ENCODE assay signal across 6 cellular contexts in the genomic region with DNA sequence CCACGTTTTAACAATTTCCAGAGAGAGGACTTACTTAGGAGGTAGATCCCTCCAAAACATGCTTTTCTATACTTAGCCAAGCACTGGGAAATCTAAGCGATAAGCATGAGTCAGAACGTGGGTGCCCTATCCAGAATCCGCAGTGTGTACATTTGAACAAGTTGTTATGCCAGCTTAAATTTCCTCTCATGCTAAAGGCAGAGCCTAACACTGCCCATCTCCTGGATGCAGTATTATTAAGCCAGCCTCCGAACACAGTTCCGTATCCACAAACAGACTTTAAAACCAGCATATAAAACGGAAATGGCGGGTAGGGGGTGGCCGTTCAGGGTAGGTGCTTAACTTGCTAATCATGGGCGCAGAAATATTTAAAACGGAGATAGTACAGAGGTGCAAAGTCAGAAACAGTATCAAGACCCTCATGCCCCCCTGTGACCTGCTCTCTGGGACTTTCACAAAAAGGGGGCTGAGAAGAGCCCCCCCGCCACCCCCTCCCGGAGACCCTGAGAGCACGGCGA. TPM values are rescaled to one million over a fixed set of nuclear protein-coding genes. Genes with fewer than 3 reads are reported as not detected.
DNase-seq lines count a peak whose midpoint lies in the region; ATAC-seq, FAIRE-seq and TF ChIP-seq lines count a peak whose summit lies in the region.

No MANE protein-coding gene starts in this region.

- TF ChIP-seq RAD21 in liver (IDR thresholded peaks at IDR 0.05), result no peak
- no peak for TF ChIP-seq RAD21 in HepG2 (CRISPR knock-in tag; IDR thresholded peaks at IDR 0.05)

- H3K9me3 Mint-ChIP-seq in activated B cell treated with CpG ODN at 0.5 μM for 24 hours, result peaks cover 8% of the 10 kb centered on the region

- in situ Hi-C loops in HepG2 (cut with HindIII; ENCODE audit: extremely low pct_ligation_motif_present, low pct_unique_long_range_greater_than_20kb), result no loop called here

- H3K9me3 ChIP-seq in liver (ENCODE audit: control insufficient read depth in 4 of 4, low read length in 3 of 4) (peaks cover 0 to 9% (median 0%) of the 10 kb centered on the region in 4 donors), HepG2 (ENCODE audit: low read length) (peaks cover 7% of the 10 kb centered on the region), iPS-18c (ENCODE audit: control insufficient read depth, insufficient read depth, low read length) (peaks cover 2% of the 10 kb centered on the region), upper lobe of right lung (no peaks in the 10 kb centered on the region)

- H3K27ac Mint-ChIP-seq in activated B cell treated with CpG ODN at 0.5 μM for 24 hours, result peak overlapping the region; percentile 97

- no peaks in the 10 kb centered on the region for H4K20me1 ChIP-seq in HepG2 (ENCODE audit: insufficient read depth, low read length)

- H3K27me3 ChIP-seq in liver (ENCODE audit: control insufficient read depth in 4 of 4, insufficient read depth in 4 of 4, low read length in 3 of 4), result no peaks in the 10 kb centered on the region
- H3K27me3 ChIP-seq in HepG2 (ENCODE audit: control insufficient read depth in 1 of 2, insufficient read depth in 2 of 2, low read length in 2 of 2), result peaks cover 0 to 10% of the 10 kb centered on the region in 2 experiments; a peak in 2 of 5 replicates
- no peaks in the 10 kb centered on the region for H3K27me3 ChIP-seq in upper lobe of right lung

- H2AFZ ChIP-seq in HepG2 (ENCODE audit: low read length), result no peak overlapping the region

- intact Hi-C loops in HepG2 (cut with micrococcal nuclease; ENCODE audit: unreplicated experiment) (no loop called here), activated B cell treated with CpG ODN at 0.5 μM for 24 hours (cut with micrococcal nuclease) (loop anchor here (2.0 kb wide), 4 partner anchors 233 to 545 kb away; a partner anchor contains a TSS), upper lobe of right lung (cut with DNase I) (no loop called here)

- peak overlapping the region; percentile 85 for H3K4me3 Mint-ChIP-seq in activated B cell treated with CpG ODN at 0.5 μM for 24 hours

- BruUV-seq in HepG2 (replicated peaks; lab: Mats Ljungman, UMichigan), result no TSS peak

- TF ChIP-seq POLR2A in HepG2 (IDR thresholded peaks at IDR 0.05; ENCODE audit: insufficient read depth in 1 of 2, low read depth in 2 of 2, low read length in 2 of 2), result no peak

- ATAC-seq in HepG2 (no peak), activated B cell treated with CpG ODN at 0.5 μM for 24 hours (ENCODE audit: low read depth) (peak; percentile 5), upper lobe of right lung (no peak), GM18868 (IDR thresholded peaks at IDR 0.05; ENCODE audit: unreplicated experiment) (no peak)

- no peak for DNase-seq in HepG2 (ENCODE audit: low spot score)
- peak; percentile 19 for DNase-seq in activated B cell treated with CpG ODN at 0.5 μM for 24 hours
- no peak for DNase-seq in upper lobe of right lung

- 18% methylated on average over 15 of the region's 15 CpGs for WGBS in liver
- 58% methylated on average over 11 of the region's 15 CpGs for WGBS in HepG2 (ENCODE audit: low lambda C conversion rate)

- H3K36me3 ChIP-seq in liver (ENCODE audit: control insufficient read depth in 4 of 4, insufficient read depth in 3 of 4, low read depth in 1 of 4, low read length in 3 of 4) (no peaks in the 10 kb centered on the region), HepG2 (replicated peaks in 1 of 2; ENCODE audit: control insufficient read depth in 1 of 2, insufficient read depth in 2 of 2, low read length in 2 of 2) (no peaks in the 10 kb centered on the region), upper lobe of right lung (no peaks in the 10 kb centered on the region)

- TF ChIP-seq EP300 in HepG2 (IDR thresholded peaks at IDR 0.05; ENCODE audit: low read depth in 2 of 2, low read length in 2 of 2), result no peak
- TF ChIP-seq EP300 in HepG2 (CRISPR knock-in tag; IDR thresholded peaks at IDR 0.05; ENCODE audit: borderline replicate concordance), result no peak

- no peak overlapping the region for H3K9ac ChIP-seq in liver (ENCODE audit: low read depth in 1 of 2, low read length in 2 of 2)
- no peak overlapping the region for H3K9ac ChIP-seq in HepG2 (ENCODE audit: insufficient read depth, low read depth, low read length)

- H3K36me3 Mint-ChIP-seq in activated B cell treated with CpG ODN at 0.5 μM for 24 hours (ENCODE audit: low read depth), result peaks cover 9% of the 10 kb centered on the region

- CTCF ChIA-PET in HepG2 (lab: Yijun Ruan, JAX; ENCODE audit: low intra/inter-chr PET ratio, low total read pairs) (no interaction called here), activated B cell treated with CpG ODN at 0.5 μM for 24 hours (lab: Charles Lee) (interaction anchor here (1.0 to 1.5 kb wide), 3 partner anchors 25 to 51 kb away, joined by 3 to 13 read pairs (median 5); no protein-coding TSS in a partner anchor)

- H3K4me3 ChIP-seq in liver (ENCODE audit: low read depth in 1 of 3, low read length in 3 of 3), result peak overlapping the region in 2 of 3 donors; percentile 40 to 55
- H3K4me3 ChIP-seq in HepG2 (replicated peaks in 1 of 3; ENCODE audit: insufficient read depth in 1 of 3, low read depth in 2 of 3, low read length in 3 of 3), result no peak overlapping the region
- H3K4me3 ChIP-seq in iPS-18c (ENCODE audit: insufficient read depth, low read depth, low read length), result peak overlapping the region; percentile 66; the same call in 1 of the 2 replicates
- H3K4me3 ChIP-seq in upper lobe of right lung, result peak overlapping the region; percentile 64

- TF ChIP-seq CTCF in liver (IDR thresholded peaks at IDR 0.05; ENCODE audit: low read depth, low read length, missing input control), result no peak
- no peak for TF ChIP-seq CTCF in HepG2 (CRISPR knock-in tag; IDR thresholded peaks at IDR 0.05)
- no peak for TF ChIP-seq CTCF in activated B cell treated with CpG ODN at 0.5 μM for 24 hours (IDR thresholded peaks at IDR 0.05)
- no peak for TF ChIP-seq CTCF in upper lobe of right lung (IDR thresholded peaks at IDR 0.05)

- POLR2A ChIA-PET in HepG2 (lab: Yijun Ruan, JAX), result no interaction called here
- POLR2A ChIA-PET in activated B cell treated with CpG ODN at 0.5 μM for 24 hours (lab: Charles Lee), result interaction anchor here (0.5 to 4.3 kb wide), 20 partner anchors 12 to 1058 kb away, joined by 3 to 48 read pairs (median 6); a partner anchor contains a TSS

- H3K27me3 Mint-ChIP-seq in activated B cell treated with CpG ODN at 0.5 μM for 24 hours, result no peaks in the 10 kb centered on the region

- H3K27ac ChIP-seq in liver (ENCODE audit: low read depth in 1 of 2, low read length in 2 of 2) (peak overlapping the region in 1 of 2 donors; percentile 50), HepG2 (ENCODE audit: extremely low read length, insufficient read depth, low read length) (no peak overlapping the region), upper lobe of right lung (peak overlapping the region; percentile 80)

- H3K4me2 ChIP-seq in HepG2 (ENCODE audit: low read depth, low read length), result no peak overlapping the region

- no peak for FAIRE-seq in HepG2 (lab: Jason Lieb, UNC)

- H3K4me1 ChIP-seq in liver (ENCODE audit: control insufficient read depth in 4 of 4, insufficient read depth in 4 of 4, low read length in 3 of 4) (peaks cover 4 to 23% (median 17%) of the 10 kb centered on the region in 4 donors), HepG2 (ENCODE audit: insufficient read depth, low read length) (peaks cover 14% of the 10 kb centered on the region), upper lobe of right lung (peaks cover 3% of the 10 kb centered on the region)

- H3K4me1 Mint-ChIP-seq in activated B cell treated with CpG ODN at 0.5 μM for 24 hours, result peaks cover 37% of the 10 kb centered on the region

- no peaks in the 10 kb centered on the region for H3K79me2 ChIP-seq in HepG2 (ENCODE audit: insufficient read depth, low read length)

RNA-seq across cellular contexts. Expression of a gene that starts 1.0 kb away (rescaled TPM):
- total RNA-seq in liver, result under 1 TPM in 1 of 2 donors, not detected in 1; 0.09 TPM
- polyA plus RNA-seq in liver, result not detected
- total RNA-seq in HepG2 (2016; rRNA removed; fragmentation: Illumina TruSeq; extraction: Trizol), result not detected in 2 replicates
- not detected in 2 replicates for total RNA-seq in HepG2 (2016; cell fraction: cytosol; rRNA removed; fragmentation: Illumina TruSeq; extraction: Trizol; ENCODE audit: low read depth)
- total RNA-seq in HepG2 (2016; cell fraction: insoluble cytoplasmic fraction; rRNA removed; fragmentation: Illumina TruSeq; extraction: Trizol), result not detected in 2 replicates
- not detected in 2 replicates for total RNA-seq in HepG2 (2016; cell fraction: membrane; rRNA removed; fragmentation: Illumina TruSeq; extraction: Trizol)
- total RNA-seq in HepG2 (2016; cell fraction: nucleus; rRNA removed; fragmentation: Illumina TruSeq; extraction: Trizol), result not detected in 2 replicates
- not detected in 2 replicates for polyA plus RNA-seq in HepG2 (2011; rRNA removed)
- not detected in 2 replicates for polyA plus RNA-seq in HepG2 (2011; cell fraction: cytosol; rRNA removed)
- polyA plus RNA-seq in HepG2 (2011; cell fraction: nucleus; rRNA removed), result not detected in 2 replicates
- not detected in 2 replicates for polyA plus RNA-seq in HepG2 (2012)
- polyA plus RNA-seq in HepG2 (2016; cell fraction: cytosol; fragmentation: Illumina TruSeq; extraction: Trizol; ENCODE audit: low read depth), result not detected in 2 replicates
- not detected in 2 replicates for polyA plus RNA-seq in HepG2 (2016; cell fraction: insoluble cytoplasmic fraction; fragmentation: Illumina TruSeq; extraction: Trizol; ENCODE audit: low read depth)
- not detected in 2 replicates for polyA plus RNA-seq in HepG2 (2016; cell fraction: membrane; fragmentation: Illumina TruSeq; extraction: Trizol; ENCODE audit: low read depth)
- not detected in 2 replicates for polyA plus RNA-seq in HepG2 (2016; cell fraction: nucleus; fragmentation: Illumina TruSeq; extraction: Trizol; ENCODE audit: insufficient read depth, low read depth)
- polyA minus RNA-seq in HepG2 (2011; rRNA and poly(A)+ RNA removed; ENCODE audit: low replicate concordance), result not detected in 2 replicates
- polyA minus RNA-seq in HepG2 (2011; cell fraction: cytosol; rRNA and poly(A)+ RNA removed), result not detected in 2 replicates
- not detected in 2 replicates for polyA minus RNA-seq in HepG2 (2011; cell fraction: nucleus; rRNA and poly(A)+ RNA removed)
- total RNA-seq in activated B cell treated with CpG ODN at 0.5 μM for 24 hours, result 0.29 and 0.40 TPM in 2 replicates
- total RNA-seq in upper lobe of right lung, result 0.29 TPM

RNA-seq across cellular contexts. Expression of a gene that starts 1.0 kb away (rescaled TPM):
- 1 to 10 TPM in 1 of 2 donors, under 1 TPM in 1; 0.42 to 2.8 TPM for total RNA-seq in liver
- 1 to 10 TPM in 1 of 2 donors, under 1 TPM in 1; 0.22 to 1.3 TPM for polyA plus RNA-seq in liver
- not detected in 2 replicates for total RNA-seq in HepG2 (2016; rRNA removed; fragmentation: Illumina TruSeq; extraction: Trizol)
- total RNA-seq in HepG2 (2016; cell fraction: cytosol; rRNA removed; fragmentation: Illumina TruSeq; extraction: Trizol; ENCODE audit: low read depth), result not detected in 2 replicates
- not detected in 2 replicates for total RNA-seq in HepG2 (2016; cell fraction: insoluble cytoplasmic fraction; rRNA removed; fragmentation: Illumina TruSeq; extraction: Trizol)
- total RNA-seq in HepG2 (2016; cell fraction: membrane; rRNA removed; fragmentation: Illumina TruSeq; extraction: Trizol), result not detected in 2 replicates
- not detected in 2 replicates for total RNA-seq in HepG2 (2016; cell fraction: nucleus; rRNA removed; fragmentation: Illumina TruSeq; extraction: Trizol)
- not detected in 2 replicates for polyA plus RNA-seq in HepG2 (2011; rRNA removed)
- not detected in 2 replicates for polyA plus RNA-seq in HepG2 (2011; cell fraction: cytosol; rRNA removed)
- not detected in 2 replicates for polyA plus RNA-seq in HepG2 (2011; cell fraction: nucleus; rRNA removed)
- polyA plus RNA-seq in HepG2 (2012), result 0.11 TPM in 1 of 2 replicates, not detected in the other
- not detected in 2 replicates for polyA plus RNA-seq in HepG2 (2016; cell fraction: cytosol; fragmentation: Illumina TruSeq; extraction: Trizol; ENCODE audit: low read depth)
- not detected in 2 replicates for polyA plus RNA-seq in HepG2 (2016; cell fraction: insoluble cytoplasmic fraction; fragmentation: Illumina TruSeq; extraction: Trizol; ENCODE audit: low read depth)
- polyA plus RNA-seq in HepG2 (2016; cell fraction: membrane; fragmentation: Illumina TruSeq; extraction: Trizol; ENCODE audit: low read depth), result not detected in 2 replicates
- polyA plus RNA-seq in HepG2 (2016; cell fraction: nucleus; fragmentation: Illumina TruSeq; extraction: Trizol; ENCODE audit: insufficient read depth, low read depth), result not detected in 2 replicates
- polyA minus RNA-seq in HepG2 (2011; rRNA and poly(A)+ RNA removed; ENCODE audit: low replicate concordance), result not detected in 2 replicates
- not detected in 2 replicates for polyA minus RNA-seq in HepG2 (2011; cell fraction: cytosol; rRNA and poly(A)+ RNA removed)
- polyA minus RNA-seq in HepG2 (2011; cell fraction: nucleus; rRNA and poly(A)+ RNA removed), result not detected in 2 replicates
- 4.2 and 5.7 TPM in 2 replicates for total RNA-seq in activated B cell treated with CpG ODN at 0.5 μM for 24 hours
- total RNA-seq in upper lobe of right lung, result 0.98 TPM

RNA-seq across cellular contexts. Expression of a gene that starts 38.5 kb away (rescaled TPM):
- total RNA-seq in liver (10 to 100 TPM; 11.3 to 11.6 TPM), HepG2 (2016; rRNA removed; fragmentation: Illumina TruSeq; extraction: Trizol) (17.6 and 23.7 TPM in 2 replicates), activated B cell treated with CpG ODN at 0.5 μM for 24 hours (23.9 and 24.8 TPM in 2 replicates), upper lobe of right lung (14.6 TPM)
- polyA plus RNA-seq in liver (1 to 10 TPM; 4.2 to 6.9 TPM), HepG2 (2011; rRNA removed) (8.7 and 10.4 TPM in 2 replicates)
- 3.2 and 3.3 TPM in 2 replicates for total RNA-seq in HepG2 (2016; cell fraction: cytosol; rRNA removed; fragmentation: Illumina TruSeq; extraction: Trizol; ENCODE audit: low read depth)
- total RNA-seq in HepG2 (2016; cell fraction: insoluble cytoplasmic fraction; rRNA removed; fragmentation: Illumina TruSeq; extraction: Trizol), result 15.9 and 24.4 TPM in 2 replicates
- 7.9 and 9.4 TPM in 2 replicates for total RNA-seq in HepG2 (2016; cell fraction: membrane; rRNA removed; fragmentation: Illumina TruSeq; extraction: Trizol)
- total RNA-seq in HepG2 (2016; cell fraction: nucleus; rRNA removed; fragmentation: Illumina TruSeq; extraction: Trizol), result 16.4 and 19.9 TPM in 2 replicates
- 3.4 and 4.8 TPM in 2 replicates for polyA plus RNA-seq in HepG2 (2011; cell fraction: cytosol; rRNA removed)
- 7.6 and 7.8 TPM in 2 replicates for polyA plus RNA-seq in HepG2 (2011; cell fraction: nucleus; rRNA removed)
- 8.0 and 8.3 TPM in 2 replicates for polyA plus RNA-seq in HepG2 (2012)
- polyA plus RNA-seq in HepG2 (2016; cell fraction: cytosol; fragmentation: Illumina TruSeq; extraction: Trizol; ENCODE audit: low read depth), result 1.8 TPM in 2 replicates
- 14.0 and 15.4 TPM in 2 replicates for polyA plus RNA-seq in HepG2 (2016; cell fraction: insoluble cytoplasmic fraction; fragmentation: Illumina TruSeq; extraction: Trizol; ENCODE audit: low read depth)
- 3.1 and 3.5 TPM in 2 replicates for polyA plus RNA-seq in HepG2 (2016; cell fraction: membrane; fragmentation: Illumina TruSeq; extraction: Trizol; ENCODE audit: low read depth)
- polyA plus RNA-seq in HepG2 (2016; cell fraction: nucleus; fragmentation: Illumina TruSeq; extraction: Trizol; ENCODE audit: insufficient read depth, low read depth), result 18.9 and 19.7 TPM in 2 replicates
- 5.0 and 6.9 TPM in 2 replicates for polyA minus RNA-seq in HepG2 (2011; rRNA and poly(A)+ RNA removed; ENCODE audit: low replicate concordance)
- 10.0 and 11.1 TPM in 2 replicates for polyA minus RNA-seq in HepG2 (2011; cell fraction: cytosol; rRNA and poly(A)+ RNA removed)
- 38.5 and 43.5 TPM in 2 replicates for polyA minus RNA-seq in HepG2 (2011; cell fraction: nucleus; rRNA and poly(A)+ RNA removed)

RNA-seq across cellular contexts. Expression of a gene that starts 42.3 kb away (rescaled TPM):
- total RNA-seq in liver (1 to 10 TPM; 1.3 to 2.3 TPM), HepG2 (2016; rRNA removed; fragmentation: Illumina TruSeq; extraction: Trizol) (0.97 and 1.1 TPM in 2 replicates), activated B cell treated with CpG ODN at 0.5 μM for 24 hours (0.42 and 0.49 TPM in 2 replicates), upper lobe of right lung (1.2 TPM)
- polyA plus RNA-seq in liver (1 to 10 TPM; 1.4 to 1.7 TPM), HepG2 (2011; rRNA removed) (0.42 and 0.47 TPM in 2 replicates)
- 0.18 TPM in 1 of 2 replicates, not detected in the other for total RNA-seq in HepG2 (2016; cell fraction: cytosol; rRNA removed; fragmentation: Illumina TruSeq; extraction: Trizol; ENCODE audit: low read depth)
- 1.0 and 1.5 TPM in 2 replicates for total RNA-seq in HepG2 (2016; cell fraction: insoluble cytoplasmic fraction; rRNA removed; fragmentation: Illumina TruSeq; extraction: Trizol)
- total RNA-seq in HepG2 (2016; cell fraction: membrane; rRNA removed; fragmentation: Illumina TruSeq; extraction: Trizol), result 0.80 and 0.90 TPM in 2 replicates
- 0.88 and 1.0 TPM in 2 replicates for total RNA-seq in HepG2 (2016; cell fraction: nucleus; rRNA removed; fragmentation: Illumina TruSeq; extraction: Trizol)
- polyA plus RNA-seq in HepG2 (2011; cell fraction: cytosol; rRNA removed), result 0.24 and 0.41 TPM in 2 replicates
- polyA plus RNA-seq in HepG2 (2011; cell fraction: nucleus; rRNA removed), result 0.32 and 0.35 TPM in 2 replicates
- 0.44 and 0.47 TPM in 2 replicates for polyA plus RNA-seq in HepG2 (2012)
- polyA plus RNA-seq in HepG2 (2016; cell fraction: cytosol; fragmentation: Illumina TruSeq; extraction: Trizol; ENCODE audit: low read depth), result 0.10 and 0.23 TPM in 2 replicates
- 1.4 and 1.7 TPM in 2 replicates for polyA plus RNA-seq in HepG2 (2016; cell fraction: insoluble cytoplasmic fraction; fragmentation: Illumina TruSeq; extraction: Trizol; ENCODE audit: low read depth)
- polyA plus RNA-seq in HepG2 (2016; cell fraction: membrane; fragmentation: Illumina TruSeq; extraction: Trizol; ENCODE audit: low read depth), result 0.24 and 0.34 TPM in 2 replicates
- 0.53 and 0.83 TPM in 2 replicates for polyA plus RNA-seq in HepG2 (2016; cell fraction: nucleus; fragmentation: Illumina TruSeq; extraction: Trizol; ENCODE audit: insufficient read depth, low read depth)
- 2.0 and 4.0 TPM in 2 replicates for polyA minus RNA-seq in HepG2 (2011; rRNA and poly(A)+ RNA removed; ENCODE audit: low replicate concordance)
- polyA minus RNA-seq in HepG2 (2011; cell fraction: cytosol; rRNA and poly(A)+ RNA removed), result 0.40 TPM in 1 of 2 replicates, not detected in the other
- polyA minus RNA-seq in HepG2 (2011; cell fraction: nucleus; rRNA and poly(A)+ RNA removed), result 0.77 and 1.2 TPM in 2 replicates

RNA-seq across cellular contexts. Expression of a gene that starts 46.8 kb away (rescaled TPM):
- total RNA-seq in liver (100 to 1,000 TPM in 1 of 2 donors, 10 to 100 TPM in 1; 55.1 to 207 TPM), HepG2 (2016; rRNA removed; fragmentation: Illumina TruSeq; extraction: Trizol) (8.4 and 74.6 TPM in 2 replicates), activated B cell treated with CpG ODN at 0.5 μM for 24 hours (2.5 and 8.4 TPM in 2 replicates), upper lobe of right lung (5.4 TPM)
- polyA plus RNA-seq in liver (under 1 TPM in 1 of 2 donors, not detected in 1; 0.85 TPM), HepG2 (2011; rRNA removed) (1.3 and 2.9 TPM in 2 replicates)
- 1,250 and 1,324 TPM in 2 replicates for total RNA-seq in HepG2 (2016; cell fraction: cytosol; rRNA removed; fragmentation: Illumina TruSeq; extraction: Trizol; ENCODE audit: low read depth)
- total RNA-seq in HepG2 (2016; cell fraction: insoluble cytoplasmic fraction; rRNA removed; fragmentation: Illumina TruSeq; extraction: Trizol), result 7.8 and 74.2 TPM in 2 replicates
- total RNA-seq in HepG2 (2016; cell fraction: membrane; rRNA removed; fragmentation: Illumina TruSeq; extraction: Trizol), result 139 and 180 TPM in 2 replicates
- total RNA-seq in HepG2 (2016; cell fraction: nucleus; rRNA removed; fragmentation: Illumina TruSeq; extraction: Trizol), result 220 and 224 TPM in 2 replicates
- polyA plus RNA-seq in HepG2 (2011; cell fraction: cytosol; rRNA removed), result 0.36 and 3.5 TPM in 2 replicates
- polyA plus RNA-seq in HepG2 (2011; cell fraction: nucleus; rRNA removed), result 54.4 and 69.0 TPM in 2 replicates
- polyA plus RNA-seq in HepG2 (2012), result 0.50 TPM in 1 of 2 replicates, not detected in the other
- 2.4 and 2.5 TPM in 2 replicates for polyA plus RNA-seq in HepG2 (2016; cell fraction: cytosol; fragmentation: Illumina TruSeq; extraction: Trizol; ENCODE audit: low read depth)
- not detected in 2 replicates for polyA plus RNA-seq in HepG2 (2016; cell fraction: insoluble cytoplasmic fraction; fragmentation: Illumina TruSeq; extraction: Trizol; ENCODE audit: low read depth)
- not detected in 2 replicates for polyA plus RNA-seq in HepG2 (2016; cell fraction: membrane; fragmentation: Illumina TruSeq; extraction: Trizol; ENCODE audit: low read depth)
- 1.3 TPM in 1 of 2 replicates, not detected in the other for polyA plus RNA-seq in HepG2 (2016; cell fraction: nucleus; fragmentation: Illumina TruSeq; extraction: Trizol; ENCODE audit: insufficient read depth, low read depth)
- polyA minus RNA-seq in HepG2 (2011; rRNA and poly(A)+ RNA removed; ENCODE audit: low replicate concordance), result 114 and 221 TPM in 2 replicates
- 95.9 and 129 TPM in 2 replicates for polyA minus RNA-seq in HepG2 (2011; cell fraction: cytosol; rRNA and poly(A)+ RNA removed)
- 257 and 332 TPM in 2 replicates for polyA minus RNA-seq in HepG2 (2011; cell fraction: nucleus; rRNA and poly(A)+ RNA removed)

Comparison
In these comparisons a context has a peak if more than half of its experiments do, and no peak if none do; other contexts are left out.
1. H3K4me3 ChIP-seq: peak in liver (2 of 3), iPS-18c (single experiment) and upper lobe of right lung (single experiment); none in HepG2 (0 of 3).